1 cellular context compared by ENCODE assay signal in genomic region chr9:75168270-75169185, GRCh38.
TF ChIP-seq lines count a peak whose summit lies in the region.

No MANE protein-coding gene starts in this region.

TF ChIP-seq in GM23338, 12 proteins besides CTCF, POLR2A, EP300 and RAD21 (continued from another document):
- TF ChIP-seq ZNF462 (CRISPR knock-in tag; IDR thresholded peaks at IDR 0.05) (no peak), NANOG (IDR thresholded peaks at IDR 0.05; ENCODE audit: borderline replicate concordance) (no peak), REST (IDR thresholded peaks at IDR 0.05; ENCODE audit: unreplicated experiment) (no peak), ZNF114 (CRISPR knock-in tag; IDR thresholded peaks at IDR 0.05) (no peak), CREB1 (CRISPR knock-in tag; IDR thresholded peaks at IDR 0.05; ENCODE audit: low read depth) (no peak), ETS1 (IDR thresholded peaks at IDR 0.05) (no peak)
TF ChIP-seq in GM23338: peak in this region for 0.
